In the genomic region with DNA sequence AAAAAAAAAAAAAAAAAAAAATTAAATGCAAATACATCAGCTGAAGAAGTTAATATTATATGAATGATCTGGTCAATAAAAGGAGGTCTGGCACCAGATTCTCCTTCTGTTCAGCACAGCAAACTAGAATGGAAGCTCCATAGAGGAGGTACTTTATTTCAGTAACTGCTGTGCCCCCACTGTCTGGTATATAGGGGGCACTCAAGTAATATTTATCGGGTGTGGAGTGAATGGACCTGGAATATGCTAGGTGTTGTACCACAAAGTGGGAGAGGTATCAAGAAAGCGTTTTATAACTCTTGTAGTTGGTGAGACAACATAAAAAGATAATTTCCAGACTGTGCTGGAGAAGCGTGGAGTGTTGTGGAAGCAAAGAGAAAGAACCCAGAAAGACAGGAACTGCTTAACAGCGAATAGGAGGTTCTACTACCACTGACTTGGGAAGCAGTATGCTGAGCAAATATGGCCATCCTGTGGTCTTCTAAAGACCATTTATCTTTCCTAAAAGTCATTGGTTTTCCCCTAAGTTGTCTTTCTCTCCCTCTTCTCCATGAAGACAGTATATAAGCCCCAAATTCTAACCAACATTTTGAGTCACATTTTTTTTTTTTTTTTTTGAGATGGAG, we compare ENCODE assay signal across 11 cellular contexts. TPM values are rescaled to one million over a fixed set of nuclear protein-coding genes. Genes with fewer than 3 reads are reported as not detected.
DNase-seq lines count a peak whose midpoint lies in the region; ATAC-seq and TF ChIP-seq lines count a peak whose summit lies in the region.
"Had no signal": no experiment of that assay in that cellular context is flagged by ENCODE, and none has a peak within 500 bp of the region (broad histone marks: within the 10 kb centered on the region; RNA-seq: fewer than 3 reads in every experiment).

No MANE protein-coding gene starts in this region.

- BruUV-seq in HCT116 (replicated peaks; lab: Mats Ljungman, UMichigan): no TSS peak

- no peak overlapping the region for H3K27ac ChIP-seq in HCT116 (ENCODE audit: low read depth, low read length)
- H3K27ac ChIP-seq in WERI-Rb-1: no peak overlapping the region
- H3K27ac ChIP-seq: 22Rv1 had no signal

- H3K27me3 ChIP-seq in HCT116 (ENCODE audit: insufficient read depth, low read length) (no peaks in the 10 kb centered on the region), WERI-Rb-1 (ENCODE audit: insufficient read depth, low read depth, severe bottlenecking) (no peaks in the 10 kb centered on the region)

- H3K9me2 ChIP-seq in HCT116 (ENCODE audit: insufficient read depth): no peaks in the 10 kb centered on the region

- CTCF ChIA-PET in HCT116 (lab: Charles Lee): interaction anchor here (0.6 to 0.9 kb wide), 2 partner anchors 90 to 340 kb away, joined by 3 read pairs; no protein-coding TSS in a partner anchor

- H3K9me3 ChIP-seq in HCT116 (ENCODE audit: control insufficient read depth in 1 of 2, insufficient read depth in 1 of 2, low read depth in 1 of 2, low read length in 2 of 2) (no peaks in the 10 kb centered on the region), WERI-Rb-1 (ENCODE audit: severe bottlenecking) (no peaks in the 10 kb centered on the region)

- peak; percentile 62 for TF ChIP-seq RAD21 in HCT116 (IDR thresholded peaks at IDR 0.05; ENCODE audit: low read depth)

- no peak for TF ChIP-seq POLR2A in HCT116 (IDR thresholded peaks at IDR 0.05; ENCODE audit: borderline replicate concordance, extremely low read depth, insufficient read depth, insufficient read length)

- TF ChIP-seq CTCF in HCT116 (IDR thresholded peaks at IDR 0.05 in 2 of 3, conservative IDR thresholded peaks at IDR 0.05 in 1 of 3; ENCODE audit: borderline replicate concordance in 1 of 3, insufficient read depth in 1 of 3, low read depth in 2 of 3, low read length in 2 of 3) (peak in 2 of 3 experiments; percentile 36 to 42; a peak in 2 of 6 replicates), WERI-Rb-1 (IDR thresholded peaks at IDR 0.05; ENCODE audit: low read depth, low read length) (peak; percentile 35; the same call in 1 of the 2 replicates)

- DNase-seq in DMS 273 (lab: John Stamatoyannopoulos, UW; ENCODE audit: unreplicated experiment): peak; percentile 66
- DNase-seq in DMS 273 treated with DMSO at 0.1 percent for 48 hours (lab: John Stamatoyannopoulos, UW): no peak
- DNase-seq in HCT116 (ENCODE audit: low read depth, low spot score): no peak
- DNase-seq in WERI-Rb-1: no peak
- peak; percentile 52 for DNase-seq in left kidney (ENCODE audit: low read depth, low spot score)
- no peak for DNase-seq in occipital lobe (lab: John Stamatoyannopoulos, UW)
- no peak for DNase-seq in RKO (ENCODE audit: low spot score)
- no peak for DNase-seq in HK-2 (ENCODE audit: unreplicated experiment)
- DNase-seq: mesendoderm, NCI-H2029 had no signal

- intact Hi-C loops in HCT116 (cut with micrococcal nuclease): no loop called here

- peak; percentile 84 for ATAC-seq in HCT116

- no peak overlapping the region for H3K4me2 ChIP-seq in HCT116 (ENCODE audit: low read length)

- H2AFZ ChIP-seq in HCT116 (ENCODE audit: low read depth, low read length, poor library complexity, severe bottlenecking): no peak overlapping the region

- no peaks in the 10 kb centered on the region for H3K79me2 ChIP-seq in HCT116 (ENCODE audit: insufficient read depth, low read length)

- POLR2A ChIA-PET in HCT116 (lab: Charles Lee): interaction anchor here (0.9 kb wide), 1 partner anchor 11 kb away, joined by 3 read pairs; no protein-coding TSS in a partner anchor

- no peaks in the 10 kb centered on the region for H4K20me1 ChIP-seq in HCT116 (ENCODE audit: insufficient read depth)

- RAD21 ChIA-PET in HCT116 (lab: Charles Lee; ENCODE audit: low non-redundant PET in 1 of 2, low total read pairs in 2 of 2, uncharacterized antibody in 2 of 2, unreplicated experiment in 2 of 2): interaction anchor here (0.6 to 1.0 kb wide), 3 partner anchors 277 to 459 kb away, joined by 3 to 4 read pairs (median 4); no protein-coding TSS in a partner anchor

- no peak overlapping the region for H3K4me3 ChIP-seq in HCT116 (replicated peaks in 1 of 2; ENCODE audit: low read depth in 1 of 2, low read length in 2 of 2)
- H3K4me3 ChIP-seq in WERI-Rb-1 (ENCODE audit: low read depth, low read length): no peak overlapping the region

- no peak overlapping the region for H3K9ac ChIP-seq in HCT116 (ENCODE audit: low read length)

- H3K36me3 ChIP-seq in HCT116 (ENCODE audit: control insufficient read depth in 1 of 2, insufficient read depth in 2 of 2, low read length in 2 of 2) (no peaks in the 10 kb centered on the region), WERI-Rb-1 (no peaks in the 10 kb centered on the region)

- H3K4me1 ChIP-seq in HCT116 (ENCODE audit: control insufficient read depth in 1 of 2, insufficient read depth in 2 of 2, low read length in 2 of 2): no peaks in the 10 kb centered on the region

TF ChIP-seq in HCT116, 20 proteins besides CTCF, POLR2A, EP300 and RAD21:
- TF ChIP-seq CEBPB (IDR thresholded peaks at IDR 0.05; ENCODE audit: low read depth): no peak
- TF ChIP-seq ZNF274 (IDR thresholded peaks at IDR 0.05; ENCODE audit: low read depth, low read length): no peak
- no peak for TF ChIP-seq SIN3A (IDR thresholded peaks at IDR 0.05; ENCODE audit: low read depth)
- no peak for TF ChIP-seq YY1 (IDR thresholded peaks at IDR 0.05; ENCODE audit: extremely low read depth, insufficient replicate concordance, low read depth, low read length)
- no peak for TF ChIP-seq ELF1 (IDR thresholded peaks at IDR 0.05; ENCODE audit: borderline replicate concordance, low read depth)
- no peak for TF ChIP-seq POLR2AphosphoS5 (IDR thresholded peaks at IDR 0.05; ENCODE audit: low read depth, low read length)
- TF ChIP-seq ZFX (IDR thresholded peaks at IDR 0.05): no peak
- no peak for TF ChIP-seq EGR1 (IDR thresholded peaks at IDR 0.05; ENCODE audit: low read depth)
- TF ChIP-seq, protein P1, sequence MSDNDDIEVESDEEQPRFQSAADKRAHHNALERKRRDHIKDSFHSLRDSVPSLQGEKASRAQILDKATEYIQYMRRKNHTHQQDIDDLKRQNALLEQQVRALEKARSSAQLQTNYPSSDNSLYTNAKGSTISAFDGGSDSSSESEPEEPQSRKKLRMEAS (IDR thresholded peaks at IDR 0.05): no peak
- TF ChIP-seq SP1 (IDR thresholded peaks at IDR 0.05; ENCODE audit: low read depth): no peak
- no peak for TF ChIP-seq JUND (IDR thresholded peaks at IDR 0.05)
- TF ChIP-seq TCF7L2 (IDR thresholded peaks at IDR 0.05; ENCODE audit: borderline replicate concordance, extremely low read depth, insufficient read depth, insufficient read length): no peak
- TF ChIP-seq EZH2phosphoT487 (IDR thresholded peaks at IDR 0.05; ENCODE audit: borderline replicate concordance): no peak
- no peak for TF ChIP-seq CBX3 (IDR thresholded peaks at IDR 0.05; ENCODE audit: low read depth)

RNA-seq across cellular contexts. Expression of a gene that starts 12.2 kb away (rescaled TPM):
- 18.8 TPM for total RNA-seq in HCT116 (2021; ENCODE audit: unreplicated experiment)
- 6.7 and 7.4 TPM in 2 replicates for polyA plus RNA-seq in HCT116 (2012)
- total RNA-seq in occipital lobe: 29.9 TPM

Comparison
In these comparisons a context has a peak if more than half of its experiments do, and no peak if none do; other contexts are left out.
1. DNase-seq: peak in DMS 273 (single experiment) and left kidney (single experiment); none in DMS 273 treated with DMSO at 0.1 percent for 48 hours (single experiment), HCT116 (single experiment), WERI-Rb-1 (single experiment), occipital lobe (single experiment), RKO (single experiment) and HK-2 (single experiment).